Comparison of ENCODE assay signal across 11 cellular contexts in the genomic region with DNA sequence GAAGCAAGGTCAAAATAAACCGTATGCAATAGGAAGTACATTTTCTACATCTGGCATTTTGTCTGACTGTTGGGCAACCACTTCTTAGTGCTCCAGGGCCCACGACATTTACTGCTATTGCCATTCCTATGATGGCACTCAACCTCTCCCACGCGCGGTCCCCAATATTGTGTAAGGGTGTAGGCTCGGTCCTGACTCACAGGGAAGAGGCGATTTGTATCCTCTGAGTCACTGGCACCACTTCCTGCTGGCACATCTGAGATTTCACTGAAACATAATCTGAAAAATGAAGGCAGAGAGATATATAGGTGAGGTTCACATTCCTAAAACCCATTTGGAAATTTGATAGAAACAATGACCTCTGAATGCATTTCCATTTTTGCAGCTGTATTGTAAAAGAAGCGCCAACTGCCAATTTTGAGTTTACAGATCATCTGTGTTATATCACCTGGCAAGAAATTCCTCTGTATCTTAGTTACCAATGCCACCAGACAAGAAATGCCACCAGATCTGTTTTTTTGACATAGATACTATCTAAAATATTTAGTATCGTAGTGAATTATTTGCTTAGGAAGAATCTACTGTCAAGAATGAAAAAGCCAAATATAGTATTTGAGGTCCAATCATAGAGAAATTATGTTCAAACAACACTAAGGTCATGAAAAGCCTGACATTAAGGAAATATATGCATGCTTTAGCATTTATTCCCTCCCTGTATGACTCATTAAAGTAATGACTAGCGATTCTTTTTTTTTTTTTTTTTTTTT. TPM values are rescaled to one million over a fixed set of nuclear protein-coding genes. Genes with fewer than 3 reads are reported as not detected.
DNase-seq lines count a peak whose midpoint lies in the region; ATAC-seq and TF ChIP-seq lines count a peak whose summit lies in the region.
"Had no signal": no experiment of that assay in that cellular context is flagged by ENCODE, and none has a peak within 500 bp of the region (broad histone marks: within the 10 kb centered on the region; RNA-seq: fewer than 3 reads in every experiment).

No MANE protein-coding gene starts in this region.

- H3K9me3 ChIP-seq in PC-3 (ENCODE audit: low read length) = no peaks in the 10 kb centered on the region
- no peaks in the 10 kb centered on the region for H3K9me3 ChIP-seq in esophagus squamous epithelium
- H3K9me3 ChIP-seq in stomach = no peaks in the 10 kb centered on the region

- H3K4me1 ChIP-seq in PC-3 (ENCODE audit: insufficient read depth, low read length) (peaks cover 51% of the 10 kb centered on the region), esophagus squamous epithelium (peaks cover 0 to 28% (median 4%) of the 10 kb centered on the region in 3 donors), stomach (peaks cover 0 to 11% (median 3%) of the 10 kb centered on the region in 4 donors)

- no peaks in the 10 kb centered on the region for H3K36me3 Mint-ChIP-seq in activated naive CD4-positive, alpha-beta T cell treated with anti-CD3 and anti-CD28 coated beads, Interleukin-2, amount 10 ng/mL, durations not matched to agents 7 days and 5 days

- DNase-seq in activated naive CD4-positive, alpha-beta T cell treated with Interleukin-2 at 50 U/mL for 16 hours = peak; percentile 17
- no peak for DNase-seq in activated naive CD4-positive, alpha-beta T cell treated with anti-CD3 and anti-CD28 coated beads, Interleukin-2, amount 10 ng/mL, durations not matched to agents 7 days and 5 days
- DNase-seq in PC-3 = peak; percentile 97
- DNase-seq in esophagus squamous epithelium (lab: John Stamatoyannopoulos, UW) = no peak
- DNase-seq in stomach = peak; percentile 49
- no peak for DNase-seq in NCI-H69 (lab: John Stamatoyannopoulos, UW)
- DNase-seq in amygdala (lab: John Stamatoyannopoulos, UW) = no peak
- no peak for DNase-seq in GDM1 (lab: John Stamatoyannopoulos, UW)
- DNase-seq: activated CD4-positive, alpha-beta T cell treated with anti-CD3 and anti-CD28 coated beads, Interleukin-2, amount 10 ng/mL, durations not matched to agents 7 days and 5 days; NCI-H1092 treated with DMSO at 0.1 percent for 48 hours had no signal

- H3K27me3 ChIP-seq in PC-3 (ENCODE audit: low read length) = no peaks in the 10 kb centered on the region
- no peaks in the 10 kb centered on the region for H3K27me3 ChIP-seq in esophagus squamous epithelium
- no peaks in the 10 kb centered on the region for H3K27me3 ChIP-seq in stomach

- no peak for TF ChIP-seq EP300 in stomach (IDR thresholded peaks at IDR 0.05)

- H3K9me2 ChIP-seq in PC-3 (replicated peaks; ENCODE audit: low read length) = no peaks in the 10 kb centered on the region

- H3K9ac ChIP-seq in PC-3 (ENCODE audit: low read length) = peak overlapping the region; percentile 95

- TF ChIP-seq POLR2A in esophagus squamous epithelium (IDR thresholded peaks at IDR 0.05) = no peak
- TF ChIP-seq POLR2A in stomach (IDR thresholded peaks at IDR 0.05) = no peak

- H3K4me3 ChIP-seq in PC-3 (ENCODE audit: low read length) = peak overlapping the region; percentile 26; the same call in 1 of the 2 replicates
- H3K4me3 ChIP-seq in esophagus squamous epithelium = no peak overlapping the region
- H3K4me3 ChIP-seq in stomach = no peak overlapping the region

- peak; percentile 75 for ATAC-seq in PC-3

- peaks cover 4% of the 10 kb centered on the region for H3K27me3 Mint-ChIP-seq in activated naive CD4-positive, alpha-beta T cell treated with anti-CD3 and anti-CD28 coated beads, Interleukin-2, amount 10 ng/mL, durations not matched to agents 7 days and 5 days

- H3K79me2 ChIP-seq in PC-3 (ENCODE audit: low read length) = peaks cover 17% of the 10 kb centered on the region

- H4K20me1 ChIP-seq in PC-3 (ENCODE audit: low read length) = no peaks in the 10 kb centered on the region

- no peak overlapping the region for H2AFZ ChIP-seq in PC-3 (ENCODE audit: low read length)

- no peaks in the 10 kb centered on the region for H3K4me1 Mint-ChIP-seq in activated naive CD4-positive, alpha-beta T cell treated with anti-CD3 and anti-CD28 coated beads, Interleukin-2, amount 10 ng/mL, durations not matched to agents 7 days and 5 days
- H3K4me1 Mint-ChIP-seq: activated CD4-positive, alpha-beta T cell treated with anti-CD3 and anti-CD28 coated beads, Interleukin-2, amount 10 ng/mL, durations not matched to agents 7 days and 5 days had no signal

- intact Hi-C loops in PC-3 (cut with micrococcal nuclease) (loop anchor here (1.0 to 2.0 kb wide), 2 partner anchors 54 to 76 kb away; no protein-coding TSS in a partner anchor), esophagus squamous epithelium (cut with DNase I) (loop anchor here (5.0 to 10.0 kb wide), 3 partner anchors 70 to 298 kb away; partner anchors contain the start of gene AREG), stomach (cut with DNase I; ENCODE audit: low total_unique reads) (loop anchor here (5.0 to 10.0 kb wide), 2 partner anchors 160 to 298 kb away; no protein-coding TSS in a partner anchor)

- WGBS in esophagus squamous epithelium, 2 donors = 20 to 42% methylated on average over 10 of the region's 10 CpGs
- 59 to 82% (median 77%) methylated on average over 10 of the region's 10 CpGs for WGBS in stomach, 5 donors

- H3K36me3 ChIP-seq in PC-3 (ENCODE audit: low read depth, low read length) (no peaks in the 10 kb centered on the region), esophagus squamous epithelium (no peaks in the 10 kb centered on the region), stomach (no peaks in the 10 kb centered on the region)

- TF ChIP-seq CTCF in PC-3 (conservative IDR thresholded peaks at IDR 0.05; ENCODE audit: low read depth, low read length) (no peak), esophagus squamous epithelium (IDR thresholded peaks at IDR 0.05) (no peak), stomach (IDR thresholded peaks at IDR 0.05) (no peak)

- BruUV-seq in PC-3 (replicated peaks; lab: Mats Ljungman, UMichigan) = no TSS peak

- peak overlapping the region; percentile 100 for H3K27ac ChIP-seq in PC-3 (ENCODE audit: low read length)
- peak overlapping the region; percentile 30 to 77 (median 72) for H3K27ac ChIP-seq in esophagus squamous epithelium
- H3K27ac ChIP-seq in stomach = peak overlapping the region in 2 of 5 donors; percentile 61 to 73

- no peak overlapping the region for H3K4me3 Mint-ChIP-seq in activated naive CD4-positive, alpha-beta T cell treated with anti-CD3 and anti-CD28 coated beads, Interleukin-2, amount 10 ng/mL, durations not matched to agents 7 days and 5 days
- H3K4me3 Mint-ChIP-seq: activated CD4-positive, alpha-beta T cell treated with anti-CD3 and anti-CD28 coated beads, Interleukin-2, amount 10 ng/mL, durations not matched to agents 7 days and 5 days; stimulated activated naive CD8-positive, alpha-beta T cell treated with anti-CD3 and anti-CD28 coated beads, Interleukin-15, Interleukin-2, amounts not matched to agents 100 ng/mL and 50 ng/mL, for 24 hours had no signal

- CTCF ChIA-PET in activated naive CD4-positive, alpha-beta T cell treated with anti-CD3 and anti-CD28 coated beads, Interleukin-2, amount 10 ng/mL, durations not matched to agents 7 days and 5 days (lab: Charles Lee) = no interaction called here
- CTCF ChIA-PET in PC-3 (lab: Charles Lee) = interaction anchor here (0.6 to 0.7 kb wide), 2 partner anchors 159 to 279 kb away, joined by 4 to 7 read pairs; no protein-coding TSS in a partner anchor

- POLR2A ChIA-PET in PC-3 (lab: Charles Lee; ENCODE audit: unreplicated experiment) = interaction anchor here (0.6 to 1.4 kb wide), 4 partner anchors 47 to 158 kb away, joined by 3 to 12 read pairs (median 6); no protein-coding TSS in a partner anchor

- peaks cover 10% of the 10 kb centered on the region for H3F3A ChIP-seq in PC-3 (ENCODE audit: low read length, unreplicated experiment)

- no peaks in the 10 kb centered on the region for H3K9me3 Mint-ChIP-seq in activated naive CD4-positive, alpha-beta T cell treated with anti-CD3 and anti-CD28 coated beads, Interleukin-2, amount 10 ng/mL, durations not matched to agents 7 days and 5 days
- H3K9me3 Mint-ChIP-seq: activated CD4-positive, alpha-beta T cell treated with anti-CD3 and anti-CD28 coated beads, Interleukin-2, amount 10 ng/mL, durations not matched to agents 7 days and 5 days; stimulated activated naive CD8-positive, alpha-beta T cell treated with anti-CD3 and anti-CD28 coated beads, Interleukin-15, Interleukin-2, amounts not matched to agents 100 ng/mL and 50 ng/mL, for 24 hours had no signal

- H3K27ac Mint-ChIP-seq in activated naive CD4-positive, alpha-beta T cell treated with anti-CD3 and anti-CD28 coated beads, Interleukin-2, amount 10 ng/mL, durations not matched to agents 7 days and 5 days = no peak overlapping the region
- H3K27ac Mint-ChIP-seq: activated CD4-positive, alpha-beta T cell treated with anti-CD3 and anti-CD28 coated beads, Interleukin-2, amount 10 ng/mL, durations not matched to agents 7 days and 5 days; stimulated activated naive CD8-positive, alpha-beta T cell treated with anti-CD3 and anti-CD28 coated beads, Interleukin-15, Interleukin-2, amounts not matched to agents 100 ng/mL and 50 ng/mL, for 24 hours had no signal

- H3K4me2 ChIP-seq in PC-3 (ENCODE audit: low read length) = peak overlapping the region; percentile 82

RNA-seq across cellular contexts. Expression of gene EREG, which starts 9.8 kb away (rescaled TPM):
- total RNA-seq in PC-3 (2014; rRNA removed) (1.3 and 2.2 TPM in 2 replicates), esophagus squamous epithelium (100 to 1,000 TPM in 1 of 4 donors, 10 to 100 TPM in 2, 1 to 10 TPM in 1; 8.0 to 122 (median 11.9) TPM), stomach (1 to 10 TPM in 1 of 5 donors, not detected in 4; 1.8 TPM)
- polyA plus RNA-seq in stomach = under 1 TPM in 2 of 3 donors, not detected in 1; 0.62 to 0.73 TPM
- total RNA-seq: activated CD4-positive, alpha-beta T cell treated with anti-CD3 and anti-CD28 coated beads, Interleukin-2, amount 10 ng/mL, durations not matched to agents 7 days and 5 days had no signal

Comparison
In these comparisons a context has a peak if more than half of its experiments do, and no peak if none do; other contexts are left out.
1. DNase-seq: peak in activated naive CD4-positive, alpha-beta T cell treated with Interleukin-2 at 50 U/mL for 16 hours (single experiment), PC-3 (single experiment) and stomach (single experiment); none in activated naive CD4-positive, alpha-beta T cell treated with anti-CD3 and anti-CD28 coated beads, Interleukin-2, amount 10 ng/mL, durations not matched to agents 7 days and 5 days (single experiment), esophagus squamous epithelium (single experiment), NCI-H69 (single experiment), amygdala (0 of 56) and GDM1 (single experiment).